27 cellular contexts compared by ENCODE assay signal in the genomic region with DNA sequence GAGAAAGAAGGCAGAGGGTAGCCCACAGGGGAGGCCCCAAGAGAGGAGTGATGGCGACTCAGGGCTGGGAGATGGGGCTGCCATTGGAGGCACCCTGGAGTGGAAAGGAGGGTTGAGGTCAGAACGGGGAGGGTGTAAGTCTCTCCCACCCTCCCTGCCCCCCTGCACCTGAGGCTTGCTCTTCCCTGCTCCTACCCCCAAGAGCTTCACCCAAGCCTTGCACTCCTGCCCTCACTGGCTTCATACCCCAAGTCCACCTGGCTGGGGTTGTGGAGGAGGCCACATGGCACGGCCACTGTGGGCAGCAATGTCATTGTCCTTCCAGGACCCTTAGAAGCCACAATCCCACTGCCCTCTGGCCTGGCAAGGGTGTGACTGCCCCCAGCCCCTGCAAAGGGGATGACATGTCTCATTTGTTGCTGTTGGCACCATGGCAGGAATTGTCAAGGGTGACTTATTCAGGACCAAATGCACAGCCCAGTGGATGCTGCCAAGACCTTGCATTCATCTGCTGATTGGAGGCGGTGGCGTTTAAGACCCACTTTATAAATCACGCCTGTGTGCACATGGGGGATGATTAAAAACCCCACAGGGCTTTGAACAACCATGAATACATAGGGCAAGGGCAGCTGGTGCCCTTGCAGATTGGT. TPM values are rescaled to one million over a fixed set of nuclear protein-coding genes. Genes with fewer than 3 reads are reported as not detected.
DNase-seq lines count a peak whose midpoint lies in the region; ATAC-seq, FAIRE-seq and TF ChIP-seq lines count a peak whose summit lies in the region.
"Had no signal": no experiment of that assay in that cellular context is flagged by ENCODE, and none has a peak within 500 bp of the region (broad histone marks: within the 10 kb centered on the region; RNA-seq: fewer than 3 reads in every experiment).

No MANE protein-coding gene starts in this region.

- no peaks in the 10 kb centered on the region for H4K20me1 ChIP-seq in BLaER1

- H3K36me3 ChIP-seq in BLaER1, result no peaks in the 10 kb centered on the region
- H3K36me3 ChIP-seq in H7 (replicated peaks; ENCODE audit: control insufficient read depth, insufficient read depth, low read length), result no peaks in the 10 kb centered on the region
- H3K36me3 ChIP-seq in kidney (ENCODE audit: control insufficient read depth in 1 of 2, insufficient read depth in 2 of 2, low read length in 2 of 2), result no peaks in the 10 kb centered on the region
- H3K36me3 ChIP-seq: Peyer's patch, SJSA1, stomach, transverse colon had no signal

- H3K27ac ChIP-seq in BLaER1 (peak overlapping the region; percentile 97), kidney (ENCODE audit: low read depth in 2 of 2, low read length in 2 of 2) (no peak overlapping the region)
- H3K27ac ChIP-seq: SJSA1, transverse colon had no signal

- no peak for FAIRE-seq in kidney (lab: Jason Lieb, UNC)
- FAIRE-seq: K562, small intestine had no signal

- H3K4me2 ChIP-seq in BLaER1, result peak overlapping the region; percentile 91

- no peak for TF ChIP-seq CTCF in kidney (IDR thresholded peaks at IDR 0.05; ENCODE audit: borderline replicate concordance, extremely low read depth, insufficient read depth)

- H3K4me3 ChIP-seq in BLaER1 (0 out of 2 replicates have a peak overlapping the region, but pooled peaks have one; percentile 20), H7 (ENCODE audit: insufficient read depth, low read depth, low read length) (no peak overlapping the region), kidney (ENCODE audit: low read length in 2 of 2) (no peak overlapping the region)
- H3K4me3 ChIP-seq: K562, Peyer's patch, SJSA1, stomach, transverse colon had no signal

- peaks cover 94% of the 10 kb centered on the region for H3K4me1 ChIP-seq in BLaER1
- H3K4me1 ChIP-seq in kidney (ENCODE audit: control insufficient read depth in 1 of 2, insufficient read depth in 1 of 2, low read depth in 1 of 2, low read length in 2 of 2), result peaks cover 0 to 17% of the 10 kb centered on the region in 2 donors

- no peaks in the 10 kb centered on the region; the same call in 1 of the 2 replicates for H3K9me3 ChIP-seq in BLaER1
- peaks cover 0 to 7% of the 10 kb centered on the region in 2 donors for H3K9me3 ChIP-seq in kidney (ENCODE audit: control insufficient read depth in 1 of 2, low read length in 2 of 2)
- H3K9me3 ChIP-seq: Peyer's patch, SJSA1, transverse colon had no signal

- no peak overlapping the region for H3K9ac ChIP-seq in BLaER1
- no peak overlapping the region for H3K9ac ChIP-seq in kidney (ENCODE audit: low read length in 2 of 2)

- intact Hi-C loops in kidney (cut with DNase I) (no loop called here), sciatic nerve (cut with DNase I) (no loop called here)

- no peaks in the 10 kb centered on the region for H3K27me3 ChIP-seq in BLaER1
- no peaks in the 10 kb centered on the region for H3K27me3 ChIP-seq in H7 (ENCODE audit: control insufficient read depth, insufficient read depth, low read length)
- H3K27me3 ChIP-seq: Peyer's patch, SJSA1, stomach, transverse colon had no signal

- no peak for ATAC-seq in sciatic nerve
- ATAC-seq: activated CD8-positive, alpha-beta T cell treated with anti-CD3 and anti-CD28 coated beads, Interleukin-2, amount 10 ng/mL, durations not matched to agents 7 days and 5 days; K562 had no signal

- DNase-seq in H7 (peak; percentile 26), kidney (peak; percentile 55), sciatic nerve (ENCODE audit: low spot score) (peak; percentile 54), GM03348 (ENCODE audit: low spot score) (no peak)
- no peak for DNase-seq in activated CD4-positive, alpha-beta T cell treated with anti-CD3 and anti-CD28 coated beads for 4 hours
- no peak for DNase-seq in stimulated activated naive CD4-positive, alpha-beta T cell (lab: John Stamatoyannopoulos, UW)
- DNase-seq: activated CD8-positive, alpha-beta T cell treated with anti-CD3 and anti-CD28 coated beads, Interleukin-2, amount 10 ng/mL, durations not matched to agents 7 days and 5 days; activated naive CD8-positive, alpha-beta T cell treated with anti-CD3 and anti-CD28 coated beads for 36 hours; CD4-positive, CD25-positive, alpha-beta regulatory T cell; cerebellar nuclear complex; HCEC 1CT; NCI-H1417; NCI-H2081; NCI-H2227 treated with DMSO at 0.1 percent for 48 hours; Peyer's patch; small intestine; stimulated activated CD4-positive, alpha-beta T cell treated with anti-CD3 and anti-CD28 coated beads, Interleukin-1b, Interleukin-23, amount 100 ng/mL, for 48 hours; stimulated activated CD8-positive, alpha-beta memory T cell treated with anti-CD3 and anti-CD28 coated beads, Interleukin-4, amount 100 ng/mL, for 48 hours; stomach; transverse colon had no signal

RNA-seq across cellular contexts. Expression of gene RNU6ATAC, which starts 47.6 kb away (rescaled TPM):
- not detected in 2 replicates for total RNA-seq in H7 (2014; rRNA removed; shearing (Covaris generic))
- total RNA-seq in kidney (232 TPM), sciatic nerve (193 TPM)
- polyA plus RNA-seq in kidney (ENCODE audit: insufficient read depth, low read depth, low replicate concordance), result not detected
- total RNA-seq: Daoy, HT-29, kidney epithelial cell, Peyer's patch, pulmonary artery endothelial cell, SJSA1, stomach, transverse colon had no signal
- polyA plus RNA-seq: CD4-positive, CD25-positive, alpha-beta regulatory T cell; K562; small intestine; stomach had no signal

Comparison
In these comparisons a context has a peak if more than half of its experiments do, and no peak if none do; other contexts are left out.
1. DNase-seq: peak in H7 (single experiment), kidney (single experiment) and sciatic nerve (single experiment); none in activated CD4-positive, alpha-beta T cell treated with anti-CD3 and anti-CD28 coated beads for 4 hours (0 of 2), GM03348 (single experiment) and stimulated activated naive CD4-positive, alpha-beta T cell (0 of 6).
2. RNA of gene RNU6ATAC, which starts 47.6 kb away (total RNA-seq): 232 TPM in kidney (single experiment) and 193 TPM in sciatic nerve (single experiment); not detected in H7; every median in the first group is over 100 times any median in the second.